ENCODE assay signal across 8 cellular contexts in the genomic region with DNA sequence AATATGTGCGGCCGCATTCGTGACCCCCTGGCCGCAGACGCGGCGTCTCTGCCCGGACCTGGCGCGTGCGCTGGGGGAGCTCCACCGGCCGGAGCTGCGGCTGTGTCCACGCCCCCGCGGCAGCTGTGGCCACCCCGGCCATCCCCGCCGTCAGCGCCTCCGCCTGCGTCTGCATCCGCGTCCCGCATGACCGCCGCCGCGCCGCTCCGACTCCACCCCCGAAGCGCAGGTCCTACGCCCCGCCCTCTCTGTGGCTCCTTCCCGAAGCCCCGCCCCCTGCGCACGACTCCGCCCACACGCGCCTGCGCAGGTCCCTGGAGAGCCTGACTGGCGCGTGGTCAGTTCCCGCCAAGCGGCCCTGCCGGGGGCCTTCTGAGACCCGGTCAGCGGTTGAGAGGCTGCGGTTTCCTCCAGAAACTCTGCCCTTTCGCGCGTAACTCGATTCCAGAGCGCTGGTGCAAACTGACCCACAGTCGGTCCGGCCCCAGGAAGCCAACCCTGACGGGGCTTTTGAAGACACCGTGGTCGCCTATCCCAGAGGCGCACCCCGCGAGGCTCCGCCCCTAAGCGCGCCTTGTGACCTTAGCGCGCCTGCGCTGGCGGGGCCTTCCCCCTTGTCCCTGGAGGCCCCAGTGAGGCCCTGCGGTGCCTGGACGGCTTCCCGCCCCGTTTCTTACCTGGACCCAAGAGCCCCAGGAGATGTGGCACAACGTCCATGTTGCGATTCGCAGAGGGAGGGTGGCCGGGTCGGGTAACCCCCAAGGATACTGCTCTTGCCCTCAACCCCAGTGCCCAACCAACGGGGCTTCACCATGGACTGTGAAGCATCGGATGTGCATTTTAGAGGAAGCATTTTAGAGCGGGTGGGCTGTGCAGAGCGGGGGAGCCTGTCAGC. TPM values are rescaled to one million over a fixed set of nuclear protein-coding genes. Genes with fewer than 3 reads are reported as not detected.
DNase-seq lines count a peak whose midpoint lies in the region; TF ChIP-seq lines count a peak whose summit lies in the region.

TSS of gene LAGE3 (minus strand) at position 554 of the 895 bp plus-strand sequence. CDS start at position 188, 366 bp downstream.

- H3K27me3 ChIP-seq in GM23248 (replicated peaks; ENCODE audit: insufficient read depth), result no peaks in the 10 kb centered on the region

- H3K79me2 ChIP-seq in GM23248 (ENCODE audit: insufficient read depth), result no peaks in the 10 kb centered on the region

- no peaks in the 10 kb centered on the region for H3K4me1 ChIP-seq in GM23248 (ENCODE audit: insufficient read depth)

- H3K9me2 ChIP-seq in GM23248 (ENCODE audit: insufficient read depth), result no peaks in the 10 kb centered on the region

- peaks cover 14% of the 10 kb centered on the region for H3K4me1 Mint-ChIP-seq in activated T-helper 2 cell treated with anti-CD3 and anti-CD28 coated beads, Interferon-gamma antibody, Interleukin-2, Interleukin-4, amounts not matched to agents 10 μg/mL and 5 μg/mL and 100 μg/mL, durations not matched to agents 14 hours and 24 hours and 36 hours (ENCODE audit: low read depth)
- H3K4me1 Mint-ChIP-seq in nephron progenitor cell, result peaks cover 27% of the 10 kb centered on the region
- H3K4me1 Mint-ChIP-seq in stimulated activated naive CD8-positive, alpha-beta T cell treated with anti-CD3 and anti-CD28 coated beads, Interleukin-15, Interleukin-2, amounts not matched to agents 100 ng/mL and 50 ng/mL, for 24 hours (ENCODE audit: low read depth), result peaks cover 26% of the 10 kb centered on the region

- DNase-seq in Daoy (ENCODE audit: low read depth) (peak; percentile 89), GM23248 (peak; percentile 94), Kasumi-1 (lab: John Stamatoyannopoulos, UW) (peak; percentile 57 to 69), RPMI8226 (peak; percentile 93), fibroblast of pulmonary artery (ENCODE audit: low read depth) (peak; percentile 92), nephron progenitor cell (peak; percentile 95)
- peak; percentile 92 for DNase-seq in activated T-helper 2 cell treated with anti-CD3 and anti-CD28 coated beads, Interferon-gamma antibody, Interleukin-2, Interleukin-4, amounts not matched to agents 10 μg/mL and 5 μg/mL and 100 μg/mL, durations not matched to agents 14 hours and 24 hours and 36 hours (ENCODE audit: low spot score)

- H3F3A ChIP-seq in GM23248 (ENCODE audit: insufficient read depth), result peaks cover 13% of the 10 kb centered on the region; the same call in 1 of the 2 replicates

- no peaks in the 10 kb centered on the region for H3K9me3 ChIP-seq in GM23248 (ENCODE audit: low read depth)

- no peaks in the 10 kb centered on the region for H3K27me3 Mint-ChIP-seq in activated T-helper 2 cell treated with anti-CD3 and anti-CD28 coated beads, Interferon-gamma antibody, Interleukin-2, Interleukin-4, amounts not matched to agents 10 μg/mL and 5 μg/mL and 100 μg/mL, durations not matched to agents 14 hours and 24 hours and 36 hours (ENCODE audit: low read depth)
- peaks cover 9% of the 10 kb centered on the region for H3K27me3 Mint-ChIP-seq in nephron progenitor cell (ENCODE audit: low read depth, poor library complexity)
- no peaks in the 10 kb centered on the region for H3K27me3 Mint-ChIP-seq in stimulated activated naive CD8-positive, alpha-beta T cell treated with anti-CD3 and anti-CD28 coated beads, Interleukin-15, Interleukin-2, amounts not matched to agents 100 ng/mL and 50 ng/mL, for 24 hours

- no peaks in the 10 kb centered on the region for H3K36me3 ChIP-seq in GM23248 (ENCODE audit: low read depth)

- 3 to 4% methylated on average over 40 to 51 of the region's 85 CpGs for WGBS in GM23248 (ENCODE audit: low coverage in 1 of 2, low lambda C conversion rate in 2 of 2, missing lambda C conversion rate in 2 of 2), 2 experiments

- H3K4me2 ChIP-seq in GM23248 (ENCODE audit: unreplicated experiment), result peak within 1 kb of the TSS; percentile 58

- peaks cover 11% of the 10 kb centered on the region for H3K36me3 Mint-ChIP-seq in activated T-helper 2 cell treated with anti-CD3 and anti-CD28 coated beads, Interferon-gamma antibody, Interleukin-2, Interleukin-4, amounts not matched to agents 10 μg/mL and 5 μg/mL and 100 μg/mL, durations not matched to agents 14 hours and 24 hours and 36 hours (ENCODE audit: low read depth)
- peaks cover 14% of the 10 kb centered on the region for H3K36me3 Mint-ChIP-seq in nephron progenitor cell (ENCODE audit: low read depth)
- H3K36me3 Mint-ChIP-seq in stimulated activated naive CD8-positive, alpha-beta T cell treated with anti-CD3 and anti-CD28 coated beads, Interleukin-15, Interleukin-2, amounts not matched to agents 100 ng/mL and 50 ng/mL, for 24 hours (ENCODE audit: low read depth), result peaks cover 12% of the 10 kb centered on the region

- H4K20me1 ChIP-seq in GM23248 (ENCODE audit: insufficient read depth), result no peaks in the 10 kb centered on the region

- no peaks in the 10 kb centered on the region for H3K9me3 Mint-ChIP-seq in activated T-helper 2 cell treated with anti-CD3 and anti-CD28 coated beads, Interferon-gamma antibody, Interleukin-2, Interleukin-4, amounts not matched to agents 10 μg/mL and 5 μg/mL and 100 μg/mL, durations not matched to agents 14 hours and 24 hours and 36 hours
- H3K9me3 Mint-ChIP-seq in nephron progenitor cell, result peaks cover 74% of the 10 kb centered on the region
- no peaks in the 10 kb centered on the region for H3K9me3 Mint-ChIP-seq in stimulated activated naive CD8-positive, alpha-beta T cell treated with anti-CD3 and anti-CD28 coated beads, Interleukin-15, Interleukin-2, amounts not matched to agents 100 ng/mL and 50 ng/mL, for 24 hours

- H3K4me3 ChIP-seq in GM23248, result peak within 1 kb of the TSS; percentile 68
- peak within 1 kb of the TSS; percentile 58 for H3K4me3 ChIP-seq in fibroblast of pulmonary artery (replicated peaks; ENCODE audit: low read depth, low read length)

- intact Hi-C loops in activated T-helper 2 cell treated with anti-CD3 and anti-CD28 coated beads, Interferon-gamma antibody, Interleukin-2, Interleukin-4, amounts not matched to agents 10 μg/mL and 5 μg/mL and 100 μg/mL, durations not matched to agents 14 hours and 24 hours and 36 hours (cut with micrococcal nuclease), result loop anchor here (1.0 to 5.0 kb wide), 3 partner anchors 37 to 551 kb away; partner anchors contain the start of genes FAM3A and FAM50A

- TF ChIP-seq CTCF in fibroblast of pulmonary artery (IDR thresholded peaks at IDR 0.05; ENCODE audit: low read length, missing control alignments), result no peak
- TF ChIP-seq CTCF in nephron progenitor cell (IDR thresholded peaks at IDR 0.05), result no peak

- H3K9ac ChIP-seq in GM23248, result peak within 1 kb of the TSS; percentile 78

- peak within 1 kb of the TSS; percentile 94 for H3K27ac Mint-ChIP-seq in activated T-helper 2 cell treated with anti-CD3 and anti-CD28 coated beads, Interferon-gamma antibody, Interleukin-2, Interleukin-4, amounts not matched to agents 10 μg/mL and 5 μg/mL and 100 μg/mL, durations not matched to agents 14 hours and 24 hours and 36 hours
- no peak within 1 kb of the TSS for H3K27ac Mint-ChIP-seq in nephron progenitor cell
- H3K27ac Mint-ChIP-seq in stimulated activated naive CD8-positive, alpha-beta T cell treated with anti-CD3 and anti-CD28 coated beads, Interleukin-15, Interleukin-2, amounts not matched to agents 100 ng/mL and 50 ng/mL, for 24 hours, result peak within 1 kb of the TSS; percentile 94

- peak within 1 kb of the TSS; percentile 70 for H3K27ac ChIP-seq in GM23248

- H3K4me3 Mint-ChIP-seq in activated T-helper 2 cell treated with anti-CD3 and anti-CD28 coated beads, Interferon-gamma antibody, Interleukin-2, Interleukin-4, amounts not matched to agents 10 μg/mL and 5 μg/mL and 100 μg/mL, durations not matched to agents 14 hours and 24 hours and 36 hours (ENCODE audit: low read depth), result peak within 1 kb of the TSS; percentile 91
- peak within 1 kb of the TSS; percentile 83 for H3K4me3 Mint-ChIP-seq in nephron progenitor cell
- peak within 1 kb of the TSS; percentile 86 for H3K4me3 Mint-ChIP-seq in stimulated activated naive CD8-positive, alpha-beta T cell treated with anti-CD3 and anti-CD28 coated beads, Interleukin-15, Interleukin-2, amounts not matched to agents 100 ng/mL and 50 ng/mL, for 24 hours

- in situ Hi-C loops in GM23248 (cut with MboI), result no loop called here

- peak within 1 kb of the TSS; percentile 79 for H2AFZ ChIP-seq in GM23248

RNA-seq across cellular contexts. Expression of gene LAGE3, which starts in this region (rescaled TPM):
- 50.7 and 51.3 TPM in 2 replicates for total RNA-seq in Daoy (2014; rRNA removed; shearing (Covaris generic))
- 42.9 and 44.0 TPM in 2 replicates for total RNA-seq in GM23248 (2014; rRNA removed; shearing (Covaris generic))
- 49.2 and 49.7 TPM in 2 replicates for polyA plus RNA-seq in GM23248 (2016; fragmentation: Nextera tagmentation; extraction: Ambion mirVana)
- total RNA-seq in activated T-helper 2 cell treated with anti-CD3 and anti-CD28 coated beads, Interferon-gamma antibody, Interleukin-2, Interleukin-4, amounts not matched to agents 10 μg/mL and 5 μg/mL and 100 μg/mL, durations not matched to agents 14 hours and 24 hours and 36 hours, result 49.4 and 51.7 TPM in 2 replicates

Comparison
In these comparisons a context has a peak if more than half of its experiments do, and no peak if none do; other contexts are left out.
1. Peak in every context shown above with its lines: DNase-seq, H3K4me3 ChIP-seq and H3K27ac ChIP-seq.